ENCODE assay signal across 26 cellular contexts in the genomic region with DNA sequence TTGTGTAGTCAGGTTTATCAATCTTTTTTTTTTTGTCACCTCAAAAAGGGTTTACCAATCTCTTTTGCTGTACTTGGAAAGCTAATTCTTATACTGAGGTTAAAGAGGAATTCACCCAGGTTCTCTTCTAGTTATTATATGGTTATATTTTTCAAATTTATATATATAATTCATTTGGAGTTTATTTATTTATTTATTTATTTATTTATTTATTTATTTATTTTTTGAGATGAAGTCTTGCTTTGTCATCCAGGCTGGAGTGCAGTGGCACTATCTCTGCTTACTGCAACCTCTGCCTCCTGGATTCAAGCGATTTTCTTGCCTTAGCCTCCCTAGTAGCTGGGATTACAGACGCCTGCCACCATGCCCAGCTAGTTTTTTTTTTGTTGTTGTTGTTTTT.
"Had no signal": no experiment of that assay in that cellular context is flagged by ENCODE, and none has a peak within 500 bp of the region (broad histone marks: within the 10 kb centered on the region; RNA-seq: fewer than 3 reads in every experiment).

No MANE protein-coding gene starts in this region.

- H3K27me3 ChIP-seq: colonic mucosa, dorsolateral prefrontal cortex, esophagus muscularis mucosa, esophagus squamous epithelium, foreskin keratinocyte, gastrocnemius medialis, gastroesophageal sphincter, heart left ventricle, heart right ventricle had no signal

- H3K4me3 ChIP-seq: colonic mucosa, dorsolateral prefrontal cortex, esophagus muscularis mucosa, esophagus squamous epithelium, gastrocnemius medialis, gastroesophageal sphincter, heart left ventricle, heart right ventricle had no signal

- H3K36me3 ChIP-seq: colonic mucosa, esophagus muscularis mucosa, esophagus squamous epithelium, gastrocnemius medialis, gastroesophageal sphincter, heart left ventricle, heart right ventricle had no signal

- H3K27ac ChIP-seq: colonic mucosa, dorsolateral prefrontal cortex, epithelial cell of prostate, esophagus muscularis mucosa, esophagus squamous epithelium, foreskin keratinocyte, gastrocnemius medialis, gastroesophageal sphincter, heart left ventricle, heart right ventricle had no signal

- ATAC-seq: effector memory CD8-positive, alpha-beta T cell; esophagus mucosa; foreskin keratinocyte; gastrocnemius medialis; gastroesophageal sphincter; heart left ventricle; heart right ventricle had no signal

- H3K4me1 ChIP-seq: colonic mucosa, esophagus muscularis mucosa, esophagus squamous epithelium, gastrocnemius medialis, gastroesophageal sphincter, heart left ventricle, heart right ventricle had no signal

- H3K9me3 ChIP-seq: colonic mucosa, esophagus muscularis mucosa, esophagus squamous epithelium, gastrocnemius medialis had no signal

- DNase-seq: colonic mucosa; cortex of kidney; dermis blood vessel endothelial cell; dorsolateral prefrontal cortex; effector CD4-positive, alpha-beta T cell; effector CD8-positive, alpha-beta T cell; effector memory CD4-positive, alpha-beta T cell; effector memory CD8-positive, alpha-beta T cell; endodermal cell; erythroblast; esophagus squamous epithelium; foreskin fibroblast; foreskin keratinocyte; foreskin melanocyte; gastrocnemius medialis; glutamatergic neuron; head of caudate nucleus; heart left ventricle; heart right ventricle had no signal

- FAIRE-seq: colon, endometrium, endothelial cell of umbilical vein had no signal
